ENCODE assay signal across 1 cellular context in genomic region chr1:246667773-246668172, GRCh38.
TF ChIP-seq lines count a peak whose summit lies in the region.

No MANE protein-coding gene starts in this region.

TF ChIP-seq in H1, 55 proteins besides CTCF, POLR2A, EP300 and RAD21:
- no peak for TF ChIP-seq CHD7 (IDR thresholded peaks at IDR 0.05; ENCODE audit: insufficient replicate concordance, low read length)
- no peak for TF ChIP-seq TBP (IDR thresholded peaks at IDR 0.05; ENCODE audit: low read depth, low read length)
- no peak for TF ChIP-seq SIN3A (conservative IDR thresholded peaks at IDR 0.05 in 1 of 2, IDR thresholded peaks at IDR 0.05 in 1 of 2; ENCODE audit: low read depth in 1 of 2, low read length in 2 of 2)
- TF ChIP-seq EZH2 (IDR thresholded peaks at IDR 0.05; ENCODE audit: low read depth, low read length, severe bottlenecking), result no peak
- no peak for TF ChIP-seq CEBPB (IDR thresholded peaks at IDR 0.05; ENCODE audit: low read depth, low read length)
- TF ChIP-seq YY1 (IDR thresholded peaks at IDR 0.05; ENCODE audit: low read depth, low read length), result no peak
- TF ChIP-seq CHD2 (IDR thresholded peaks at IDR 0.05; ENCODE audit: low read length), result no peak
- TF ChIP-seq GTF2F1 (IDR thresholded peaks at IDR 0.05; ENCODE audit: borderline replicate concordance, low read depth, low read length), result no peak
- no peak for TF ChIP-seq TEAD4 (IDR thresholded peaks at IDR 0.05; ENCODE audit: low read depth, low read length)
- TF ChIP-seq EGR1 (IDR thresholded peaks at IDR 0.05; ENCODE audit: borderline replicate concordance, low read depth, low read length), result no peak
- no peak for TF ChIP-seq SAP30 (IDR thresholded peaks at IDR 0.05; ENCODE audit: insufficient read depth, insufficient replicate concordance, low read length)
- no peak for TF ChIP-seq GABPA (IDR thresholded peaks at IDR 0.05; ENCODE audit: borderline replicate concordance, insufficient read depth, low read length)
- no peak for TF ChIP-seq POU5F1 (IDR thresholded peaks at IDR 0.05; ENCODE audit: low read depth, low read length)
